In genomic region chr6:170295519-170296422, GRCh38 we compare ENCODE assay signal across 8 cellular contexts.
DNase-seq lines count a peak whose midpoint lies in the region; ATAC-seq lines count a peak whose summit lies in the region.

No MANE protein-coding gene starts in this region.

- peaks cover 5% of the 10 kb centered on the region for H3K9me3 ChIP-seq in iPS-15b (ENCODE audit: control insufficient read depth, insufficient read depth, low read length)

- H3K4me3 ChIP-seq in iPS-15b (ENCODE audit: low read depth, low read length) (peak overlapping the region; percentile 50), skin epidermis (peak overlapping the region; percentile 27 to 47 (median 39))

- ATAC-seq in HG02642 (IDR thresholded peaks at IDR 0.05; ENCODE audit: poor library complexity, unreplicated experiment), result peak; percentile 61

- H3K9ac ChIP-seq in iPS-15b (ENCODE audit: low read depth, low read length), result no peak overlapping the region

- no peaks in the 10 kb centered on the region for H3K36me3 ChIP-seq in iPS-15b (ENCODE audit: control insufficient read depth, insufficient read depth, low read length)

- H3K27ac ChIP-seq in skin epidermis, result peak overlapping the region in 2 of 21 experiments; percentile 15 to 32

- H3K4me1 ChIP-seq in iPS-15b (ENCODE audit: control insufficient read depth, insufficient read depth, low read length), result peaks cover 28% of the 10 kb centered on the region

- peaks cover 49% of the 10 kb centered on the region for H3K27me3 ChIP-seq in iPS-15b (ENCODE audit: control insufficient read depth, insufficient read depth, low read length)

- DNase-seq in NCI-H1417 (lab: John Stamatoyannopoulos, UW) (peak; percentile 76 to 86 (median 83)), NCI-H1417 treated with DMSO at 0.1 percent for 48 hours (lab: John Stamatoyannopoulos, UW) (no peak), NCI-H2196 (lab: John Stamatoyannopoulos, UW; ENCODE audit: unreplicated experiment) (peak; percentile 25), SIG-M5 (lab: John Stamatoyannopoulos, UW) (no peak)
- peak; percentile 65 for DNase-seq in activated naive CD4-positive, alpha-beta T cell treated with anti-CD3 and anti-CD28 coated beads, Interleukin-2, amount 50 U/mL, for 16 hours

Comparison
In these comparisons a context has a peak if more than half of its experiments do, and no peak if none do; other contexts are left out.
1. DNase-seq: peak in NCI-H1417 (3 of 3), NCI-H2196 (single experiment) and activated naive CD4-positive, alpha-beta T cell treated with anti-CD3 and anti-CD28 coated beads, Interleukin-2, amount 50 U/mL, for 16 hours (single experiment); none in NCI-H1417 treated with DMSO at 0.1 percent for 48 hours (single experiment) and SIG-M5 (single experiment).